1 cellular context compared by ENCODE assay signal in the genomic region with DNA sequence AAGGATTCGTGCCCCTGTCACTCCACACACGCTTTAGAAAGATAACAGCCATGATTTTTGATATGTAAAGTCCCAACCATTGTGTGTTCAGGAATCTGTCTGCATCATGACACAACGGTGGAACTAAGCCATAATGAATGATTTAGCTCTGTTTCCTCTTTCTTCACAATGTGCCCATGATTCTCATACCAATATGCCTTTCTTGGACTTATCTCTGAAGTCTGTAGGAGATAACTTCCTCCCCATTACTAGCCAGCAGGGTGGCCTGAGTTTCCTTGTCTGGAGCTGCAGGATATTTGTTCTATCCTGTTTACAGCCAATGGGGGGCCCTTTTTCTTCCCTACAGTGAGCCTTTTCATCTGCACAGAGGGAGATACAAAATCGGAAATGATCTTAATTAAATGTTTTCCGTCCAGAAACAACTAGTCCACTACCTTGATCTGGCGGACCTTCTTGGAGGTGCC.
TF ChIP-seq lines count a peak whose summit lies in the region.

No MANE protein-coding gene starts in this region.

TF ChIP-seq in HEK293, 187 proteins besides CTCF, POLR2A, EP300 and RAD21 (continued from another document):
- TF ChIP-seq FEZF1 (tag by site-specific recombination; IDR thresholded peaks at IDR 0.05) (peak; percentile 37; the same call in 1 of the 2 replicates), ZNF324 (tag by site-specific recombination; IDR thresholded peaks at IDR 0.05) (no peak), PRDM10 (tag by site-specific recombination; IDR thresholded peaks at IDR 0.05) (no peak), GLI2 (tag by site-specific recombination; IDR thresholded peaks at IDR 0.05; ENCODE audit: borderline replicate concordance, low read depth) (no peak), ZIC2 (tag by site-specific recombination; IDR thresholded peaks at IDR 0.05) (peak; percentile 96)
